In the genomic region with DNA sequence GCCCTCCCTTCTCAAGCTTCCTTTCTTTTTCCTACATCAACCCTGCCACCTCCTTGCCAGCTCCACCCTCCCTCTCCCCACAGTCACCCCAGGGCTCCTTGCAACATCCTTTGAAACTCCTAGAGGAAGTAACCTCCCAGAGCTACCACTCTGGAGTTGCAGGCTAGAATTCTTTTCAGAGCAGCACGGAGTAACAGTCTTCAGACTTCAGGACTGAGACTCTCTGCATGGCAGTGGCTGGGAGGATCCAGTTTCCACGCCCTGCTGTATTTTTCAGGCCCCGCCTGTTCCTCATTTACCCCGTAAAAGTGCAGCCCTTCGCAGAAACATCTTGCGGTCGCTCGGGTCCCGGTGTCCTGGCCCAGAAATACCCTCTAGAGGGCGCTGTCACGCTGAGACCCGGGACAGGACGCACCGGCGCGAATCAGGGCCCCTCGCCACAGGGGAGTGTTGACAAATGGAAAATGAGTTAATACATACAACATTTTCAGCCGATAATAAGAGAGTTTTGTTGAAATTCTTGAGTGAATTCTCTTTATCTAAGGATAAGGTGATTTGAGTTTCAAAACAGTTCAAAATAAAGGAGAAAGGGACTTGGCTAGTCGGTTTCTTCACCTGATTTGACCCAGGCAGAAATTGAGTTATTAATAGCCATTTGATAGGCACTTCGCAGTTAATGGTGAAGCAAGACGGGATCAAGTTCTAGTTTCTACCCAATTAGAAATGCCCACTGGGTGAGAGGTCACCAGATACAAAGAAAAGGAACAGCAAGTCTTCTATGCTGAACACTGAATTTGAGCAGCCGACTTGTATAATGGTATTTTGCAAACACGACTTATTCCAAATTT, we compare ENCODE assay signal across 9 cellular contexts. TPM values are rescaled to one million over a fixed set of nuclear protein-coding genes. Genes with fewer than 3 reads are reported as not detected.
DNase-seq lines count a peak whose midpoint lies in the region; ATAC-seq and TF ChIP-seq lines count a peak whose summit lies in the region.
"Had no signal": no experiment of that assay in that cellular context is flagged by ENCODE, and none has a peak within 500 bp of the region (broad histone marks: within the 10 kb centered on the region; RNA-seq: fewer than 3 reads in every experiment).

No MANE protein-coding gene starts in this region.

- peak; percentile 86 for TF ChIP-seq CTCF in Calu3 (IDR thresholded peaks at IDR 0.05; ENCODE audit: unreplicated experiment)
- peak; percentile 3 to 89 (median 74) for TF ChIP-seq CTCF in gastroesophageal sphincter (IDR thresholded peaks at IDR 0.05)
- TF ChIP-seq CTCF in ovary (IDR thresholded peaks at IDR 0.05): peak; percentile 85 to 88 (median 87)
- TF ChIP-seq CTCF in thoracic aorta (IDR thresholded peaks at IDR 0.05): peak; percentile 76

- peak overlapping the region; percentile 15 to 70 (median 55) for H3K27ac ChIP-seq in gastroesophageal sphincter
- H3K27ac ChIP-seq in ovary: peak overlapping the region; percentile 57 to 69
- H3K27ac ChIP-seq in thoracic aorta: peak overlapping the region; percentile 35 to 57

- H3K9me3 Mint-ChIP-seq in Calu3 (ENCODE audit: low read depth, unreplicated experiment): no peaks in the 10 kb centered on the region

- H3K4me3 ChIP-seq in gastroesophageal sphincter: peak overlapping the region; percentile 6 to 32
- H3K4me3 ChIP-seq in ovary: peak overlapping the region; percentile 4
- peak overlapping the region; percentile 61 for H3K4me3 ChIP-seq in thoracic aorta

- H3K36me3 ChIP-seq in gastroesophageal sphincter (no peaks in the 10 kb centered on the region), ovary (no peaks in the 10 kb centered on the region), thoracic aorta (no peaks in the 10 kb centered on the region)

- CTCF ChIA-PET in Calu3 (lab: Charles Lee): interaction anchor here (0.5 to 1.4 kb wide), 11 partner anchors 9 to 97 kb away, joined by 3 to 12 read pairs (median 4); no protein-coding TSS in a partner anchor

- no TSS peak for BruUV-seq in Calu3 (replicated peaks; lab: Mats Ljungman, UMichigan)

- no peak for TF ChIP-seq POLR2A in gastroesophageal sphincter (IDR thresholded peaks at IDR 0.05)
- TF ChIP-seq POLR2A in ovary (IDR thresholded peaks at IDR 0.05): no peak

- TF ChIP-seq EP300 in Ishikawa (IDR thresholded peaks at IDR 0.05; ENCODE audit: borderline replicate concordance) (no peak), gastroesophageal sphincter (IDR thresholded peaks at IDR 0.05) (no peak), ovary (IDR thresholded peaks at IDR 0.05) (no peak)

- DNase-seq in Calu3 (peak; percentile 81), SK-N-DZ (ENCODE audit: low spot score) (peak; percentile 64), ovary (peak; percentile 87 to 91 (median 89)), thoracic aorta (ENCODE audit: low spot score) (peak; percentile 49)
- DNase-seq in activated naive CD4-positive, alpha-beta T cell treated with Interleukin-2 at 50 U/mL for 16 hours: peak; percentile 84

- H3K4me1 Mint-ChIP-seq in Calu3 (ENCODE audit: low read depth, unreplicated experiment): peaks cover 11% of the 10 kb centered on the region

- H3K27me3 Mint-ChIP-seq in Calu3 (ENCODE audit: unreplicated experiment): peaks cover 45% of the 10 kb centered on the region

- H3K27me3 ChIP-seq in gastroesophageal sphincter (peaks cover 19% of the 10 kb centered on the region), ovary (no peaks in the 10 kb centered on the region), thoracic aorta (replicated peaks; ENCODE audit: insufficient read depth) (no peaks in the 10 kb centered on the region)

- H3K4me1 ChIP-seq in gastroesophageal sphincter (peaks cover 4 to 33% (median 5%) of the 10 kb centered on the region in 3 donors), ovary (ENCODE audit: insufficient read depth) (peaks cover 13% of the 10 kb centered on the region), thoracic aorta (ENCODE audit: control insufficient read depth in 1 of 2, low read depth in 2 of 2) (peaks cover 16 to 40% of the 10 kb centered on the region in 2 donors)

- intact Hi-C loops in Calu3 (cut with micrococcal nuclease; ENCODE audit: unreplicated experiment): loop anchor here (2.0 kb wide), 1 partner anchor 90 kb away; no protein-coding TSS in a partner anchor
- intact Hi-C loops in ovary (cut with DNase I): loop anchor here in 2 of 4 donors (5.0 kb wide), 2 partner anchors 89 to 94 kb away; no protein-coding TSS in a partner anchor

- peaks cover 3% of the 10 kb centered on the region for H3K36me3 Mint-ChIP-seq in Calu3 (ENCODE audit: insufficient read depth, unreplicated experiment)

- peak; percentile 82 for TF ChIP-seq RAD21 in Ishikawa (IDR thresholded peaks at IDR 0.05; ENCODE audit: low read depth)

- H3K4me3 Mint-ChIP-seq in Calu3 (ENCODE audit: low read depth, unreplicated experiment): peak overlapping the region; percentile 41

- H3K27ac Mint-ChIP-seq in Calu3 (ENCODE audit: unreplicated experiment): no peak overlapping the region

- ATAC-seq in GM21528 (IDR thresholded peaks at IDR 0.05; ENCODE audit: low FRiP score, unreplicated experiment) (peak; percentile 69), gastroesophageal sphincter (peak; percentile 84), thoracic aorta (ENCODE audit: insufficient number of reproducible peaks, low FRiP score, low read depth) (peak; percentile 77)

- H3K9me3 ChIP-seq in gastroesophageal sphincter (no peaks in the 10 kb centered on the region), ovary (no peaks in the 10 kb centered on the region), thoracic aorta (no peaks in the 10 kb centered on the region)

- 11 to 34% methylated on average over 6 to 18 of the region's 23 CpGs for WGBS in gastroesophageal sphincter (ENCODE audit: low coverage in 1 of 2), 2 donors
- WGBS in ovary, 3 donors: 4 to 8% (median 6%) methylated on average over 23 of the region's 23 CpGs

TF ChIP-seq in Ishikawa, 13 proteins besides CTCF, POLR2A, EP300 and RAD21:
- TF ChIP-seq CREB1 (IDR thresholded peaks at IDR 0.05; ENCODE audit: low read depth) (no peak), YY1 (IDR thresholded peaks at IDR 0.05; ENCODE audit: low read depth) (no peak), TAF1 (IDR thresholded peaks at IDR 0.05; ENCODE audit: low read depth) (no peak), ZBTB7A (IDR thresholded peaks at IDR 0.05; ENCODE audit: low read depth) (no peak; the same call in 1 of the 2 replicates), TEAD4 (IDR thresholded peaks at IDR 0.05) (0 out of 2 replicates have a peak, but pooled peaks have one; percentile 22), NFIC (IDR thresholded peaks at IDR 0.05) (no peak)
- TF ChIP-seq, protein P1, sequence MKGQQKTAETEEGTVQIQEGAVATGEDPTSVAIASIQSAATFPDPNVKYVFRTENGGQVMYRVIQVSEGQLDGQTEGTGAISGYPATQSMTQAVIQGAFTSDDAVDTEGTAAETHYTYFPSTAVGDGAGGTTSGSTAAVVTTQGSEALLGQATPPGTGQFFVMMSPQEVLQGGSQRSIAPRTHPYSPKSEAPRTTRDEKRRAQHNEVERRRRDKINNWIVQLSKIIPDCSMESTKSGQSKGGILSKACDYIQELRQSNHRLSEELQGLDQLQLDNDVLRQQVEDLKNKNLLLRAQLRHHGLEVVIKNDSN (IDR thresholded peaks at IDR 0.05): no peak
- TF ChIP-seq, protein P2, sequence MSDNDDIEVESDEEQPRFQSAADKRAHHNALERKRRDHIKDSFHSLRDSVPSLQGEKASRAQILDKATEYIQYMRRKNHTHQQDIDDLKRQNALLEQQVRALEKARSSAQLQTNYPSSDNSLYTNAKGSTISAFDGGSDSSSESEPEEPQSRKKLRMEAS (IDR thresholded peaks at IDR 0.05): peak; percentile 37; the same call in 1 of the 2 replicates
TF ChIP-seq in Ishikawa: peak in this region for 2.

RNA-seq across cellular contexts. Expression of a gene that starts 18.5 kb away (rescaled TPM):
- total RNA-seq in Calu3 (2022) (not detected in 2 replicates), gastroesophageal sphincter (not detected), ovary (1 to 10 TPM in 3 of 7 donors, under 1 TPM in 2, not detected in 2; 0.63 to 3.8 (median 1.1) TPM), thoracic aorta (not detected)
- polyA plus RNA-seq in SK-N-DZ (2014; cell fraction: cytosol; rRNA removed): not detected in 2 replicates
- not detected in 2 replicates for polyA plus RNA-seq in SK-N-DZ (2014; cell fraction: nucleus; rRNA removed)
- polyA plus RNA-seq in ovary: under 1 TPM; 0.33 to 0.53 TPM
- total RNA-seq: mononuclear cell had no signal

RNA-seq across cellular contexts. Expression of a gene that starts 58.0 kb away (rescaled TPM):
- total RNA-seq in Calu3 (2022) (46.2 and 53.5 TPM in 2 replicates), gastroesophageal sphincter (10 to 100 TPM; 47.3 to 70.1 (median 50.0) TPM), ovary (100 to 1,000 TPM in 1 of 7 donors, 10 to 100 TPM in 6; 19.9 to 144 (median 57.1) TPM), thoracic aorta (10 to 100 TPM; 24.5 to 55.8 TPM)
- 22.6 and 31.4 TPM in 2 replicates for polyA plus RNA-seq in SK-N-DZ (2014; cell fraction: cytosol; rRNA removed)
- polyA plus RNA-seq in SK-N-DZ (2014; cell fraction: nucleus; rRNA removed): 31.0 and 39.8 TPM in 2 replicates
- 10 to 100 TPM; 25.6 to 33.7 TPM for polyA plus RNA-seq in ovary

Comparison
In these comparisons a context has a peak if more than half of its experiments do, and no peak if none do; other contexts are left out.
1. Peak in every context shown above with its lines: DNase-seq, ATAC-seq, H3K4me3 ChIP-seq and H3K27ac ChIP-seq.
2. H3K4me3 ChIP-seq: peak in every context shown above with its lines; median percentile 61 in thoracic aorta; 19 in gastroesophageal sphincter; 4 in ovary.